In the genomic region with DNA sequence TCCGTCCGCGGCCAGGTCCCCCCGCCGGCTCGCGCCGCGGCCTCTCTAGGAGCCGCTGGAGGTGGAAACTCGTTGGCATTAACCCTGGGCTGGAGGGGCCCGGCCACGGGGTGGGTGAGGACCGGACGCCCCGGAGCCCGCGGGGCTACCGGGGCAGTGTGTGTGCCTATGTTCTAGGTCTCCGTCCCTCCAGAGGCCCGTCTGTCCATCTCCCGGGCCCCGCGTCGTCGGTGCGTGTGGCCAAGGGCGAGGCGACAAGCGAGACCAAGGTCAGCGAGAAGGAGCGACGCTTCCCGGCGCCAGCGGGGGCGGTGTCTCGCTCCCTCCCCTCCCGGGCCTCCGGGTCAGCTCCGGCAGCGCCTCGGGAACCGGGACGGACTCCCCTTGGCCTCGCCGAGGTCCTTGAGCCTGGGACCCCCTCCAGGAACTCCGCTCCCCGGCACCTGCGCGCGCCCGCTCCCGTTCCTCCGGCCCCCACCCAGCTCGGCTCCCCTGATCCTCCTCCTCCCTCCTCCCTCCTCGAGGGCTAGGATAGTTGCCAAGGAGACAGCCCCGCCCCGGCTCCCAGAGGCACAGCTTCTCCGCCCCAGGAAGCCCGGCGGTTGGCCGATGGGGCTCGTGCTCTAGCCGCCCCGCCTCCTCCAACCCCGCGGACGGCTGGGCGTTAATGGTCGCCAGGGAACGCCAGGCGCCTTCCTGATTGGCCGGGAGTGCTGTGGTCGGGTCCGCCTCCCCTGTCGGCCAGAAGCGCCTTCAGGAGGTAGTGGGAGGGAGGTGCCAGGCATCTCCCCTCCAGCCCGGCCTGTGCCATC, we compare ENCODE assay signal across 8 cellular contexts. TPM values are rescaled to one million over a fixed set of nuclear protein-coding genes. Genes with fewer than 3 reads are reported as not detected.
DNase-seq lines count a peak whose midpoint lies in the region; TF ChIP-seq lines count a peak whose summit lies in the region.

No MANE protein-coding gene starts in this region.

- H3K4me3 ChIP-seq in HAP-1 (peak overlapping the region; percentile 90), MM.1S (ENCODE audit: low read length) (peak overlapping the region; percentile 94), fibroblast of villous mesenchyme (ENCODE audit: low read depth, low read length) (peak overlapping the region; percentile 87), stomach (peak overlapping the region; percentile 74 to 92 (median 80))

- H3K36me3 ChIP-seq in HAP-1 (replicated peaks): peaks cover 15% of the 10 kb centered on the region
- H3K36me3 ChIP-seq in MM.1S (replicated peaks; ENCODE audit: insufficient read depth, low read length): no peaks in the 10 kb centered on the region
- H3K36me3 ChIP-seq in stomach: peaks cover 4 to 33% (median 29%) of the 10 kb centered on the region in 4 donors

- DNase-seq in GF-D8 (lab: John Stamatoyannopoulos, UW) (peak; percentile 93), HAP-1 (ENCODE audit: low spot score in 2 of 2) (peak; percentile 97 to 99), MM.1S (peak; percentile 98), SHP77 treated with DMSO at 0.1 percent for 48 hours (lab: John Stamatoyannopoulos, UW) (peak; percentile 97), activated gamma-delta T cell treated with Interleukin-2 at 50 U/mL for 16 hours (peak; percentile 89), fibroblast of villous mesenchyme (ENCODE audit: low read depth) (peak; percentile 97), neural crest cell (ENCODE audit: low read depth, low spot score) (peak; percentile 95), stomach (peak; percentile 99)

- H3K27me3 ChIP-seq in HAP-1 (ENCODE audit: low read depth) (no peaks in the 10 kb centered on the region), MM.1S (replicated peaks; ENCODE audit: insufficient read depth, low read length) (no peaks in the 10 kb centered on the region), stomach (no peaks in the 10 kb centered on the region)

- H3K9me2 ChIP-seq in MM.1S (replicated peaks; ENCODE audit: insufficient read depth, low read length): no peaks in the 10 kb centered on the region

- peak overlapping the region; percentile 88 for H2AFZ ChIP-seq in MM.1S (ENCODE audit: low read length)

- H3K9ac ChIP-seq in MM.1S (ENCODE audit: low read length): peak overlapping the region; percentile 99

- H3K79me2 ChIP-seq in MM.1S (ENCODE audit: low read length): 0 out of 2 replicates have a peak, but pooled peaks cover under 1% of the 10 kb centered on the region

- H3K9me3 ChIP-seq in HAP-1: no peaks in the 10 kb centered on the region
- H3K9me3 ChIP-seq in MM.1S (replicated peaks; ENCODE audit: insufficient read depth, low read length): no peaks in the 10 kb centered on the region
- H3K9me3 ChIP-seq in stomach: no peaks in the 10 kb centered on the region

- peak overlapping the region; percentile 72 for H3K27ac Mint-ChIP-seq in neural crest cell (ENCODE audit: unreplicated experiment)

- peak in 2 of 4 donors; percentile 17 to 43 for TF ChIP-seq POLR2A in stomach (IDR thresholded peaks at IDR 0.05)

- H3F3A ChIP-seq in MM.1S (ENCODE audit: insufficient read depth, low read length): peaks cover 16% of the 10 kb centered on the region

- intact Hi-C loops in stomach (cut with DNase I; ENCODE audit: low total_unique reads): loop anchor here (10.0 kb wide), 1 partner anchor 92 kb away; a partner anchor contains a TSS

- H3K9me3 Mint-ChIP-seq in neural crest cell: no peaks in the 10 kb centered on the region

- WGBS in stomach, 5 donors: 0 to 2% (median 0%) methylated on average over 24 to 79 of the region's 79 CpGs

- H3K4me2 ChIP-seq in MM.1S (ENCODE audit: low read depth, low read length): peak overlapping the region; percentile 91

- no peak for TF ChIP-seq EP300 in stomach (IDR thresholded peaks at IDR 0.05)

- peak overlapping the region; percentile 76 for H3K4me3 Mint-ChIP-seq in neural crest cell

- no peaks in the 10 kb centered on the region for H3K36me3 Mint-ChIP-seq in neural crest cell (ENCODE audit: low read depth)

- H3K4me1 ChIP-seq in HAP-1 (peaks cover 5% of the 10 kb centered on the region), MM.1S (ENCODE audit: low read length) (peaks cover 16% of the 10 kb centered on the region), stomach (peaks cover 15 to 63% (median 43%) of the 10 kb centered on the region in 4 donors)

- H4K20me1 ChIP-seq in MM.1S (ENCODE audit: insufficient read depth, low read length): no peaks in the 10 kb centered on the region

- in situ Hi-C loops in HAP-1 (cut with MboI; ENCODE audit: low sequenced_read_pairs): loop anchor here (10.0 kb wide), 1 partner anchor 92 kb away; a partner anchor contains a TSS

- no peaks in the 10 kb centered on the region for H3K27me3 Mint-ChIP-seq in neural crest cell (ENCODE audit: low read depth)

- peak; percentile 28; the same call in 1 of the 2 replicates for TF ChIP-seq CTCF in MM.1S (IDR thresholded peaks at IDR 0.05; ENCODE audit: low read length)
- TF ChIP-seq CTCF in fibroblast of villous mesenchyme (IDR thresholded peaks at IDR 0.05; ENCODE audit: insufficient read depth, low read depth, low read length): peak; percentile 24
- TF ChIP-seq CTCF in neural crest cell (conservative IDR thresholded peaks at IDR 0.05): peak; percentile 53
- TF ChIP-seq CTCF in stomach (IDR thresholded peaks at IDR 0.05): peak in 5 of 7 experiments; percentile 16 to 47 (median 39)

- peak overlapping the region; percentile 86 for H3K27ac ChIP-seq in MM.1S (ENCODE audit: low read length)
- peak overlapping the region; percentile 98 to 100 (median 99) for H3K27ac ChIP-seq in stomach

- peaks cover 18% of the 10 kb centered on the region for H3K4me1 Mint-ChIP-seq in neural crest cell

RNA-seq across cellular contexts. Expression of a gene that starts 0.7 kb away (rescaled TPM):
- 19.0 and 22.0 TPM in 2 replicates for total RNA-seq in fibroblast of villous mesenchyme
- 64.0 and 68.5 TPM in 2 replicates for total RNA-seq in neural crest cell
- total RNA-seq in stomach: 10 to 100 TPM; 11.9 to 75.0 (median 30.0) TPM
- polyA plus RNA-seq in stomach: 10 to 100 TPM; 27.0 to 33.2 (median 32.7) TPM

RNA-seq across cellular contexts. Expression of a gene that starts 7.6 kb away (rescaled TPM):
- 11.7 and 12.6 TPM in 2 replicates for total RNA-seq in fibroblast of villous mesenchyme
- 10.5 and 11.3 TPM in 2 replicates for total RNA-seq in neural crest cell
- 10 to 100 TPM; 10.3 to 18.7 (median 12.9) TPM for total RNA-seq in stomach
- 1 to 10 TPM; 6.2 to 7.8 (median 7.3) TPM for polyA plus RNA-seq in stomach

RNA-seq across cellular contexts. Expression of a gene that starts 31.1 kb away (rescaled TPM):
- total RNA-seq in fibroblast of villous mesenchyme (4.3 and 6.1 TPM in 2 replicates), neural crest cell (20.7 and 22.3 TPM in 2 replicates), stomach (100 to 1,000 TPM in 1 of 5 donors, 10 to 100 TPM in 3, 1 to 10 TPM in 1; 3.5 to 107 (median 13.4) TPM)
- polyA plus RNA-seq in stomach: 1 to 10 TPM; 3.9 to 7.8 (median 6.8) TPM

RNA-seq across cellular contexts. Expression of a gene that starts 44.5 kb away (rescaled TPM):
- 6.5 and 12.9 TPM in 2 replicates for total RNA-seq in fibroblast of villous mesenchyme
- 13.4 and 14.3 TPM in 2 replicates for total RNA-seq in neural crest cell
- total RNA-seq in stomach: 100 to 1,000 TPM in 1 of 5 donors, 10 to 100 TPM in 3, 1 to 10 TPM in 1; 9.4 to 123 (median 18.3) TPM
- 10 to 100 TPM; 25.2 to 26.1 (median 25.3) TPM for polyA plus RNA-seq in stomach

RNA-seq across cellular contexts. Expression of a gene that starts 54.5 kb away (rescaled TPM):
- not detected in 2 replicates for total RNA-seq in fibroblast of villous mesenchyme
- not detected in 2 replicates for total RNA-seq in neural crest cell
- 100 to 1,000 TPM in 1 of 5 donors, 10 to 100 TPM in 2, 1 to 10 TPM in 2; 5.8 to 256 (median 11.3) TPM for total RNA-seq in stomach
- polyA plus RNA-seq in stomach: 1 to 10 TPM; 1.2 to 4.3 (median 1.2) TPM

Comparison
In these comparisons a context has a peak if more than half of its experiments do, and no peak if none do; other contexts are left out.
1. Peak in every context shown above with its lines: DNase-seq, H3K4me3 ChIP-seq and H3K27ac ChIP-seq.